21 cellular contexts compared by ENCODE assay signal in genomic region chr12:15707516-15708199, GRCh38.
"Had no signal": no experiment of that assay in that cellular context is flagged by ENCODE, and none has a peak within 500 bp of the region (broad histone marks: within the 10 kb centered on the region; RNA-seq: fewer than 3 reads in every experiment).

No MANE protein-coding gene starts in this region.

- FAIRE-seq: endometrium, islet of Langerhans, pancreas, small intestine had no signal

- H3K4me1 Mint-ChIP-seq: memory B cell, natural killer cell had no signal

- DNase-seq: cortex of kidney; effector memory CD4-positive, alpha-beta T cell; gastrocnemius medialis; heart right ventricle; hypothalamus; kidney glomerular epithelial cell; natural killer cell; nucleus accumbens; pancreas; right cardiac atrium; small intestine; stimulated activated CD4-positive, alpha-beta T cell treated with anti-CD3 and anti-CD28 coated beads, Interleukin-12 subunit alpha, Interleukin-12 subunit beta, amount 100 ng/mL, for 4 hours; stimulated activated naive CD4-positive, alpha-beta T cell treated with Interleukin-2 at 50 U/mL for 16 hours; trophoblast cell had no signal

- H3K4me3 Mint-ChIP-seq: memory B cell, mesothelial cell of epicardium, natural killer cell, neural progenitor cell had no signal

- ATAC-seq: gastrocnemius medialis, heart right ventricle, left lobe of liver, natural killer cell, pancreas, right cardiac atrium had no signal

- H3K27ac Mint-ChIP-seq: memory B cell, mesothelial cell of epicardium, natural killer cell, progenitor cell of endocrine pancreas had no signal

- H3K9me3 Mint-ChIP-seq: memory B cell, mesothelial cell of epicardium, natural killer cell, neural progenitor cell had no signal

- H3K27me3 Mint-ChIP-seq: memory B cell, progenitor cell of endocrine pancreas had no signal

- H3K36me3 Mint-ChIP-seq: memory B cell, mesothelial cell of epicardium, natural killer cell, neural progenitor cell had no signal
